ENCODE assay signal across 8 cellular contexts in the genomic region with DNA sequence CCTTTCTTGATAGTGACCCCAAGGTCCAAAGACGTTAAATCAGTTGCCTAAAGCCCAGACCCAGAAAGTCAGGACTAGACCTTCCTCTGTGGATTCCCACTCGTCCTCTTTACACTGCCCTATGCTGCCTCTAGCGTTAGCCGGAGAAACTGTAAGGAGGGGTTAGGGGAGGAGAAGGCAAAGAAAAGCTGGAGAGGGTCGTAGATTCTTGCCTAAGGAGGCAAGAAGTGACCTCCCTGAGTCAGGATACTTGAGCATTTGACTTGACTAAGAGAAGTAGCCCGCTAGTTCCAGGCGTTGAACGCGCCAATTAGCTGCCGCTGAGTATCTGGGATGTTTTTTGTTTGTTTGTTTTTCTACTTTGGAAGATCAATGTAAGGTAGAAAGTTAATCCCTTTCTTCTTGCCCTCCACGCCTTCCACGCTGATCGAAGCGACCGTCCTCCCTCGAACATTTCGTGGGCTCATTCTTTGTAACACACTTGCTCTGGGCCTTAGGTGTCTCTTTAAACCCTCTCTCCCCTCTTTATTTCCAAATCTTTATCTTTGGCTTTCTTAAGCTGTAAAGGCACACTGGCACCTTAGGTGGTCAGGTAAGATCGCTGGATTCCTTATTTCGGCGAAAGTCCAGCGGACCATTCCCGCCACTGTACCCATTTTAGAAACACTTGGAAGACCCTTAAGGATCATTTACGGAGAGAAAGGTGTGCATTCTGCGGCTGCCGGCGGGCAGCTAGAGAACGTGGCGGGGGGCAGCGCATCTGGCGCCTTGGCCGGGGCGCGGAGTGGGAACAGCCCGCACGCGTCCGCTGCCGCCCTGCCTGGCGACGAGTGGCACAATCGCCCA. TPM values are rescaled to one million over a fixed set of nuclear protein-coding genes. Genes with fewer than 3 reads are reported as not detected.
DNase-seq lines count a peak whose midpoint lies in the region; ATAC-seq and TF ChIP-seq lines count a peak whose summit lies in the region.

No MANE protein-coding gene starts in this region.

- H3K9me3 ChIP-seq in mucosa of descending colon: no peaks in the 10 kb centered on the region
- H3K9me3 ChIP-seq in suprapubic skin: no peaks in the 10 kb centered on the region

- peaks cover 4% of the 10 kb centered on the region for H3K27me3 ChIP-seq in suprapubic skin

- H3K4me3 ChIP-seq in mucosa of descending colon (peak overlapping the region; percentile 44), suprapubic skin (peak overlapping the region; percentile 72)

- DNase-seq in AG09319 (ENCODE audit: extremely low read depth, low read depth) (no peak), GM13977 (ENCODE audit: low spot score) (peak; percentile 61), NCI-H1930 (lab: John Stamatoyannopoulos, UW) (peak; percentile 3 to 56), mucosa of descending colon (peak in 2 of 3 donors; percentile 39 to 69), suprapubic skin (ENCODE audit: low spot score in 2 of 2) (peak in 1 of 2 donors; percentile 58)
- DNase-seq in activated CD4-positive, alpha-beta T cell treated with anti-CD3 and anti-CD28 coated beads, Interleukin-2, amount 50 U/mL, for 48 hours: peak; percentile 40 to 53

- no peak for TF ChIP-seq POLR2A in suprapubic skin (IDR thresholded peaks at IDR 0.05)

- no peaks in the 10 kb centered on the region for H3K36me3 ChIP-seq in mucosa of descending colon (ENCODE audit: low read depth)
- no peaks in the 10 kb centered on the region for H3K36me3 ChIP-seq in suprapubic skin

- WGBS in suprapubic skin: under 1% methylated on average over 23 of the region's 41 CpGs

- ATAC-seq in HG02885 (IDR thresholded peaks at IDR 0.05; ENCODE audit: poor library complexity, unreplicated experiment): peak; percentile 45
- peak; percentile 35 for ATAC-seq in esophagus mucosa
- peak; percentile 32 for ATAC-seq in mucosa of descending colon

- TF ChIP-seq EP300 in suprapubic skin (IDR thresholded peaks at IDR 0.05): no peak

- in situ Hi-C loops in GM13977 (cut with MboI; ENCODE audit: low pct_unique_long_range_greater_than_20kb, low sequenced_read_pairs, unreplicated experiment): no loop called here

- H3K4me1 ChIP-seq in mucosa of descending colon (ENCODE audit: low read depth) (peaks cover 10% of the 10 kb centered on the region), suprapubic skin (peaks cover 48% of the 10 kb centered on the region)

- H3K27ac ChIP-seq in suprapubic skin: peak overlapping the region; percentile 42

- intact Hi-C loops in mucosa of descending colon (cut with DNase I, micrococcal nuclease): no loop called here

- TF ChIP-seq CTCF in AG09319 (IDR thresholded peaks at IDR 0.05; ENCODE audit: low read depth, low read length) (peak; percentile 100), GM13977 (IDR thresholded peaks at IDR 0.05; ENCODE audit: extremely low read depth, insufficient read depth, missing control alignments) (peak; percentile 88), mucosa of descending colon (IDR thresholded peaks at IDR 0.05) (peak; percentile 63), suprapubic skin (IDR thresholded peaks at IDR 0.05) (peak; percentile 42 to 75)

RNA-seq across cellular contexts. Expression of a gene that starts 5.1 kb away (rescaled TPM):
- total RNA-seq in esophagus mucosa: 9.7 TPM
- total RNA-seq in mucosa of descending colon: 10 to 100 TPM; 38.2 to 76.6 (median 60.7) TPM
- 10 to 100 TPM; 47.7 to 73.2 (median 70.8) TPM for total RNA-seq in suprapubic skin
